In genomic region chr3:51966016-51966415, GRCh38 we compare ENCODE assay signal across 9 cellular contexts. TPM values are rescaled to one million over a fixed set of nuclear protein-coding genes. Genes with fewer than 3 reads are reported as not detected.
DNase-seq lines count a peak whose midpoint lies in the region; ATAC-seq and TF ChIP-seq lines count a peak whose summit lies in the region.
"Had no signal": no experiment of that assay in that cellular context is flagged by ENCODE, and none has a peak within 500 bp of the region (broad histone marks: within the 10 kb centered on the region; RNA-seq: fewer than 3 reads in every experiment).

No MANE protein-coding gene starts in this region.

- peak in 1 of 7 experiments; percentile 14 for DNase-seq in CD8-positive, alpha-beta T cell
- DNase-seq in T-cell (no peak), psoas muscle (no peak), cerebellar nuclear complex (lab: John Stamatoyannopoulos, UW) (no peak), GF-D8 (lab: John Stamatoyannopoulos, UW) (no peak)
- DNase-seq: MM.1S had no signal

- 64% methylated on average over 2 of the region's 2 CpGs; no CpG with 5 or more reads in 1 of the 2 donors for WGBS in gastroesophageal sphincter (ENCODE audit: low coverage in 1 of 2), 2 donors
- WGBS in psoas muscle, 3 donors: 60 to 67% (median 61%) methylated on average over 2 of the region's 2 CpGs

- no peak for TF ChIP-seq CTCF in CD8-positive, alpha-beta T cell (IDR thresholded peaks at IDR 0.05)
- TF ChIP-seq CTCF in gastroesophageal sphincter (IDR thresholded peaks at IDR 0.05): no peak
- TF ChIP-seq CTCF in psoas muscle (IDR thresholded peaks at IDR 0.05): no peak

- H3K36me3 Mint-ChIP-seq in CD8-positive, alpha-beta T cell: no peaks in the 10 kb centered on the region
- peaks cover 1% of the 10 kb centered on the region for H3K36me3 Mint-ChIP-seq in T-cell

- peaks cover 19% of the 10 kb centered on the region for H3K4me1 ChIP-seq in CD8-positive, alpha-beta T cell (ENCODE audit: insufficient read depth, low read length)
- H3K4me1 ChIP-seq in gastroesophageal sphincter: peaks cover 0 to 77% (median 30%) of the 10 kb centered on the region in 3 donors
- H3K4me1 ChIP-seq in psoas muscle: peaks cover 60% of the 10 kb centered on the region

- H3K27ac ChIP-seq in CD8-positive, alpha-beta T cell (ENCODE audit: low read depth, low read length): no peak overlapping the region
- H3K27ac ChIP-seq in gastroesophageal sphincter (peak overlapping the region in 3 of 4 donors; percentile 10 to 98 (median 96)), psoas muscle (peak overlapping the region; percentile 82)

- no peak for TF ChIP-seq POLR2A in gastroesophageal sphincter (IDR thresholded peaks at IDR 0.05)

- H3K9me3 Mint-ChIP-seq in CD8-positive, alpha-beta T cell: no peaks in the 10 kb centered on the region
- no peaks in the 10 kb centered on the region for H3K9me3 Mint-ChIP-seq in T-cell

- H3K27me3 Mint-ChIP-seq in CD8-positive, alpha-beta T cell (ENCODE audit: low read depth): no peaks in the 10 kb centered on the region
- H3K27me3 Mint-ChIP-seq in T-cell: no peaks in the 10 kb centered on the region

- ATAC-seq in CD8-positive, alpha-beta T cell: no peak
- no peak for ATAC-seq in T-cell (replicated peaks in 1 of 4)
- ATAC-seq in gastroesophageal sphincter: no peak
- ATAC-seq in psoas muscle: no peak
- no peak for ATAC-seq in GM21526 (IDR thresholded peaks at IDR 0.05; ENCODE audit: low FRiP score, unreplicated experiment)
- ATAC-seq in GM18520 (IDR thresholded peaks at IDR 0.05; ENCODE audit: unreplicated experiment): no peak

- CTCF ChIA-PET in CD8-positive, alpha-beta T cell (lab: Charles Lee): interaction anchor here (0.8 to 1.1 kb wide), 2 partner anchors 23 kb away, joined by 3 read pairs; no protein-coding TSS in a partner anchor
- CTCF ChIA-PET in T-cell (lab: Charles Lee): interaction anchor here in 1 of 2 donors (1.0 kb wide), 1 partner anchor 155 kb away, joined by 3 read pairs; no protein-coding TSS in a partner anchor

- H3K4me3 ChIP-seq in CD8-positive, alpha-beta T cell (ENCODE audit: low read depth, low read length): no peak overlapping the region
- H3K4me3 ChIP-seq in gastroesophageal sphincter (peak overlapping the region in 1 of 2 donors; percentile 91), psoas muscle (peak overlapping the region; percentile 81)

- no peaks in the 10 kb centered on the region for H3K9me3 ChIP-seq in CD8-positive, alpha-beta T cell (ENCODE audit: low read length)
- H3K9me3 ChIP-seq in gastroesophageal sphincter (no peaks in the 10 kb centered on the region), psoas muscle (no peaks in the 10 kb centered on the region)

- H3K27ac Mint-ChIP-seq in CD8-positive, alpha-beta T cell: no peak overlapping the region
- H3K27ac Mint-ChIP-seq in T-cell: no peak overlapping the region

- no peaks in the 10 kb centered on the region for H3K27me3 ChIP-seq in CD8-positive, alpha-beta T cell (ENCODE audit: insufficient read depth, low read length)
- H3K27me3 ChIP-seq in gastroesophageal sphincter: no peaks in the 10 kb centered on the region
- no peaks in the 10 kb centered on the region for H3K27me3 ChIP-seq in psoas muscle (ENCODE audit: insufficient read depth in 3 of 3, low read length in 2 of 3)

- peaks cover 28% of the 10 kb centered on the region for H3K4me1 Mint-ChIP-seq in CD8-positive, alpha-beta T cell (ENCODE audit: low read depth)
- H3K4me1 Mint-ChIP-seq in T-cell: peaks cover 27 to 46% (median 30%) of the 10 kb centered on the region in 3 donors

- no peak for TF ChIP-seq EP300 in gastroesophageal sphincter (IDR thresholded peaks at IDR 0.05)

- intact Hi-C loops in CD8-positive, alpha-beta T cell (cut with DNase I, micrococcal nuclease): no loop called here
- intact Hi-C loops in psoas muscle (cut with DNase I): no loop called here

- no peaks in the 10 kb centered on the region for H3K36me3 ChIP-seq in CD8-positive, alpha-beta T cell (ENCODE audit: insufficient read depth, low read length)
- H3K36me3 ChIP-seq in gastroesophageal sphincter: peaks cover 0 to 11% of the 10 kb centered on the region in 2 donors
- H3K36me3 ChIP-seq in psoas muscle (ENCODE audit: insufficient read depth in 1 of 2, low read depth in 1 of 2): peaks cover 0 to 6% of the 10 kb centered on the region in 2 donors

- POLR2A ChIA-PET in CD8-positive, alpha-beta T cell (lab: Charles Lee): interaction anchor here (1.6 kb wide), 1 partner anchor 23 kb away, joined by 5 read pairs; the partner anchor contains the start of gene PARP3
- POLR2A ChIA-PET in T-cell (lab: Charles Lee): no interaction called here

- peak overlapping the region; percentile 63 for H3K4me3 Mint-ChIP-seq in CD8-positive, alpha-beta T cell
- H3K4me3 Mint-ChIP-seq in T-cell: peak overlapping the region; percentile 72 to 77 (median 72)

RNA-seq across cellular contexts. Expression of gene PCBP4, which starts 1.2 kb away (rescaled TPM):
- total RNA-seq in CD8-positive, alpha-beta T cell: 10 to 100 TPM in 1 of 2 experiments, 1 to 10 TPM in 1; 9.8 to 14.7 TPM
- total RNA-seq in T-cell (10 to 100 TPM; 11.7 to 33.3 (median 26.6) TPM), gastroesophageal sphincter (100 to 1,000 TPM in 3 of 4 donors, 10 to 100 TPM in 1; 80.7 to 335 (median 186) TPM), psoas muscle (100 to 1,000 TPM; 117 to 161 (median 126) TPM)
- 100 to 1,000 TPM in 1 of 3 donors, 10 to 100 TPM in 2; 36.0 to 133 (median 60.7) TPM for polyA plus RNA-seq in psoas muscle

RNA-seq across cellular contexts. Expression of gene ABHD14B, which starts 7.8 kb away (rescaled TPM):
- 10 to 100 TPM; 44.3 to 44.4 TPM for total RNA-seq in CD8-positive, alpha-beta T cell
- total RNA-seq in T-cell (10 to 100 TPM; 55.7 to 86.4 (median 78.5) TPM), gastroesophageal sphincter (10 to 100 TPM; 34.6 to 46.8 (median 45.1) TPM), psoas muscle (10 to 100 TPM in 3 of 4 donors, 1 to 10 TPM in 1; 9.5 to 15.9 (median 15.5) TPM)
- 10 to 100 TPM; 11.7 to 24.8 (median 12.3) TPM for polyA plus RNA-seq in psoas muscle

RNA-seq across cellular contexts. Expression of gene ABHD14A, which starts 8.8 kb away (rescaled TPM):
- total RNA-seq in CD8-positive, alpha-beta T cell: 1 to 10 TPM; 6.8 to 6.9 TPM
- total RNA-seq in T-cell: 10 to 100 TPM; 14.3 to 26.5 (median 20.8) TPM
- 10 to 100 TPM; 12.6 to 20.2 (median 13.8) TPM for total RNA-seq in gastroesophageal sphincter
- total RNA-seq in psoas muscle: 10 to 100 TPM; 11.2 to 22.9 (median 15.4) TPM
- polyA plus RNA-seq in psoas muscle: 10 to 100 TPM; 26.4 to 40.6 (median 29.1) TPM

RNA-seq across cellular contexts. Expression of gene GPR62, which starts 10.8 kb away (rescaled TPM):
- total RNA-seq in CD8-positive, alpha-beta T cell: not detected
- total RNA-seq in T-cell (not detected), gastroesophageal sphincter (under 1 TPM in 1 of 4 donors, not detected in 3; 0.31 TPM), psoas muscle (under 1 TPM; 0.16 to 0.65 (median 0.32) TPM)
- under 1 TPM; 0.04 to 0.93 (median 0.07) TPM for polyA plus RNA-seq in psoas muscle

RNA-seq across cellular contexts. Expression of gene ACY1, which starts 17.3 kb away (rescaled TPM):
- 1 to 10 TPM; 3.8 to 4.0 TPM for total RNA-seq in CD8-positive, alpha-beta T cell
- 10 to 100 TPM in 3 of 5 donors, 1 to 10 TPM in 2; 6.2 to 19.0 (median 13.3) TPM for total RNA-seq in T-cell
- total RNA-seq in gastroesophageal sphincter: 10 to 100 TPM; 10.6 to 21.4 (median 19.5) TPM
- total RNA-seq in psoas muscle: 10 to 100 TPM; 29.4 to 56.5 (median 38.5) TPM
- polyA plus RNA-seq in psoas muscle: 10 to 100 TPM; 19.9 to 59.3 (median 25.8) TPM
